Comparison of ENCODE assay signal across 11 cellular contexts in genomic region chr15:64845826-64846225, GRCh38. TPM values are rescaled to one million over a fixed set of nuclear protein-coding genes. Genes with fewer than 3 reads are reported as not detected.
DNase-seq lines count a peak whose midpoint lies in the region; ATAC-seq and TF ChIP-seq lines count a peak whose summit lies in the region.
"Had no signal": no experiment of that assay in that cellular context is flagged by ENCODE, and none has a peak within 500 bp of the region (broad histone marks: within the 10 kb centered on the region; RNA-seq: fewer than 3 reads in every experiment).

No MANE protein-coding gene starts in this region.

- no peak for ATAC-seq in activated CD8-positive, alpha-beta T cell treated with anti-CD3 and anti-CD28 coated beads for 36 hours
- no peak for ATAC-seq in HG02759 (IDR thresholded peaks at IDR 0.05; ENCODE audit: unreplicated experiment)

- peaks cover 2 to 11% of the 10 kb centered on the region in 2 donors for H3K36me3 ChIP-seq in stomach smooth muscle (ENCODE audit: control insufficient read depth in 2 of 2, insufficient read depth in 2 of 2, low read length in 2 of 2)

- POLR2A ChIA-PET in activated CD8-positive, alpha-beta T cell treated with anti-CD3 and anti-CD28 coated beads for 36 hours (lab: Charles Lee), result no interaction called here

- H3K4me1 ChIP-seq in stomach smooth muscle (ENCODE audit: control insufficient read depth, insufficient read depth, low read length), result peaks cover 57% of the 10 kb centered on the region

- peaks cover 41% of the 10 kb centered on the region for H3K4me1 Mint-ChIP-seq in T-helper 2 cell treated with Interferon-gamma antibody and Interleukin-4, amounts not matched to agents 5 μg/mL and 100 μg/mL, for 36 hours (ENCODE audit: low read depth)
- H3K4me1 Mint-ChIP-seq in activated CD8-positive, alpha-beta T cell treated with anti-CD3 and anti-CD28 coated beads for 36 hours (ENCODE audit: low read depth), result peaks cover 49% of the 10 kb centered on the region

- intact Hi-C loops in activated CD8-positive, alpha-beta T cell treated with anti-CD3 and anti-CD28 coated beads for 36 hours (cut with micrococcal nuclease), result no loop called here

- H3K36me3 Mint-ChIP-seq in T-helper 2 cell treated with Interferon-gamma antibody and Interleukin-4, amounts not matched to agents 5 μg/mL and 100 μg/mL, for 36 hours (ENCODE audit: low read depth), result peaks cover 34% of the 10 kb centered on the region
- H3K36me3 Mint-ChIP-seq in activated CD8-positive, alpha-beta T cell treated with anti-CD3 and anti-CD28 coated beads for 36 hours (ENCODE audit: low read depth), result peaks cover 15% of the 10 kb centered on the region

- H3K27ac ChIP-seq in layer of hippocampus (ENCODE audit: low read depth, low read length), result peak overlapping the region; percentile 52
- H3K27ac ChIP-seq in stomach smooth muscle (ENCODE audit: low read length), result peak overlapping the region; percentile 84

- H3K27me3 ChIP-seq in layer of hippocampus (ENCODE audit: control insufficient read depth, insufficient read depth, low read length), result no peaks in the 10 kb centered on the region
- H3K27me3 ChIP-seq in stomach smooth muscle (ENCODE audit: control insufficient read depth in 1 of 2, insufficient read depth in 2 of 2, low read length in 2 of 2), result no peaks in the 10 kb centered on the region

- no peak for TF ChIP-seq CTCF in activated CD8-positive, alpha-beta T cell treated with anti-CD3 and anti-CD28 coated beads for 36 hours (IDR thresholded peaks at IDR 0.05)

- DNase-seq in T-helper 2 cell treated with Interferon-gamma antibody and Interleukin-4, amounts not matched to agents 5 μg/mL and 100 μg/mL, for 36 hours (ENCODE audit: low spot score), result no peak
- no peak for DNase-seq in T-helper 2 cell
- DNase-seq in activated CD8-positive, alpha-beta T cell treated with anti-CD3 and anti-CD28 coated beads for 36 hours, result no peak
- DNase-seq in cerebellar nuclear complex (lab: John Stamatoyannopoulos, UW), result no peak
- no peak for DNase-seq in activated CD4-positive, alpha-beta T cell treated with anti-CD3 and anti-CD28 coated beads, Interleukin-2, amount 50 U/mL, for 1 hour
- DNase-seq: 8988T; effector memory CD4-positive, alpha-beta T cell; NCI-H526 treated with DMSO at 0.1 percent for 48 hours had no signal

- H3K27me3 Mint-ChIP-seq in T-helper 2 cell treated with Interferon-gamma antibody and Interleukin-4, amounts not matched to agents 5 μg/mL and 100 μg/mL, for 36 hours (ENCODE audit: low read depth), result no peaks in the 10 kb centered on the region
- H3K27me3 Mint-ChIP-seq in activated CD8-positive, alpha-beta T cell treated with anti-CD3 and anti-CD28 coated beads for 36 hours, result no peaks in the 10 kb centered on the region

- CTCF ChIA-PET in activated CD8-positive, alpha-beta T cell treated with anti-CD3 and anti-CD28 coated beads for 36 hours (lab: Charles Lee), result interaction anchor here (1.6 to 1.9 kb wide), 2 partner anchors 10 to 49 kb away, joined by 5 to 10 read pairs; no protein-coding TSS in a partner anchor

- peak overlapping the region; percentile 89 for H3K4me3 Mint-ChIP-seq in T-helper 2 cell treated with Interferon-gamma antibody and Interleukin-4, amounts not matched to agents 5 μg/mL and 100 μg/mL, for 36 hours
- peak overlapping the region; percentile 86 for H3K4me3 Mint-ChIP-seq in activated CD8-positive, alpha-beta T cell treated with anti-CD3 and anti-CD28 coated beads for 36 hours

- H3K9ac ChIP-seq in stomach smooth muscle (ENCODE audit: low read length in 2 of 2), result peak overlapping the region in 1 of 2 donors; percentile 61

- H3K27ac Mint-ChIP-seq in T-helper 2 cell treated with Interferon-gamma antibody and Interleukin-4, amounts not matched to agents 5 μg/mL and 100 μg/mL, for 36 hours, result peak overlapping the region; percentile 62
- peak overlapping the region; percentile 59 for H3K27ac Mint-ChIP-seq in activated CD8-positive, alpha-beta T cell treated with anti-CD3 and anti-CD28 coated beads for 36 hours

- no peaks in the 10 kb centered on the region for H3K9me3 ChIP-seq in stomach smooth muscle (ENCODE audit: control insufficient read depth in 2 of 2, low read length in 2 of 2)

- H3K4me3 ChIP-seq in stomach smooth muscle (ENCODE audit: low read length in 2 of 2), result peak overlapping the region; percentile 46 to 96

- no peaks in the 10 kb centered on the region for H3K9me3 Mint-ChIP-seq in T-helper 2 cell treated with Interferon-gamma antibody and Interleukin-4, amounts not matched to agents 5 μg/mL and 100 μg/mL, for 36 hours
- H3K9me3 Mint-ChIP-seq in activated CD8-positive, alpha-beta T cell treated with anti-CD3 and anti-CD28 coated beads for 36 hours, result no peaks in the 10 kb centered on the region

RNA-seq across cellular contexts. Expression of gene PLEKHO2, which starts 4.1 kb away (rescaled TPM):
- 10 to 100 TPM; 10.1 to 10.4 TPM for total RNA-seq in activated CD8-positive, alpha-beta T cell treated with anti-CD3 and anti-CD28 coated beads for 36 hours

RNA-seq across cellular contexts. Expression of gene PIF1, which starts 20.4 kb away (rescaled TPM):
- total RNA-seq in activated CD8-positive, alpha-beta T cell treated with anti-CD3 and anti-CD28 coated beads for 36 hours, result 10 to 100 TPM; 50.0 TPM
